ENCODE assay signal across 19 cellular contexts in the genomic region with DNA sequence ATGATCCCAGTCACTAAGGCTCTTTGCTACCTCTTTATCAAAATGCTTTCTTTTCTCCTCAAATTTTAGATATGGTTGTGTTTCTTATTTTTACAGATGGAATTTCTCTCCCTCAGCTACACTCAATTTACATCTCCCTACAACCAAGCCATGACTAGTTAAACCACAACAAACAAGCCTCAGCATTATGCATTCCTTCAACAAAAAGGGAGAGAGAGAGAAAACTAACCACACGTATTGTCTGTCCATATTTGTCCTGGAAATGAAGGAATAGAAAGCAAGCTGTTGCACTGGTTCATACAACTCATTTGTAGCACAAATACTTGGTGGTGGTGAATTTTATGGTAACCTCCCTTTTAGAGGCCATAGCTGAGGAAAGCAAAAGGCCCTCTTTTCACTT.
DNase-seq lines count a peak whose midpoint lies in the region; FAIRE-seq and TF ChIP-seq lines count a peak whose summit lies in the region.
"Had no signal": no experiment of that assay in that cellular context is flagged by ENCODE, and none has a peak within 500 bp of the region (broad histone marks: within the 10 kb centered on the region; RNA-seq: fewer than 3 reads in every experiment).

No MANE protein-coding gene starts in this region.

- no peaks in the 10 kb centered on the region for H3K4me1 Mint-ChIP-seq in activated CD4-positive, alpha-beta T cell treated with anti-CD3 and anti-CD28 coated beads, Interleukin-2, amount 10 ng/mL, durations not matched to agents 24 days and 14 days
- H3K4me1 Mint-ChIP-seq: activated naive CD8-positive, alpha-beta T cell treated with anti-CD3 and anti-CD28 coated beads, Interleukin-2, amount 50 U/mL, for 24 hours; activated T-helper 17 cell treated with anti-CD3 and anti-CD28 coated beads, Interleukin-2, amount 50 U/mL, for 72 hours; CD8-positive, alpha-beta memory T cell; neural progenitor cell had no signal

- no peaks in the 10 kb centered on the region for H3K9me3 Mint-ChIP-seq in activated CD4-positive, alpha-beta T cell treated with anti-CD3 and anti-CD28 coated beads, Interleukin-2, amount 10 ng/mL, durations not matched to agents 24 days and 14 days
- H3K9me3 Mint-ChIP-seq: activated naive CD8-positive, alpha-beta T cell treated with anti-CD3 and anti-CD28 coated beads, Interleukin-2, amount 50 U/mL, for 24 hours; activated T-helper 17 cell treated with anti-CD3 and anti-CD28 coated beads, Interleukin-2, amount 50 U/mL, for 72 hours; CD8-positive, alpha-beta memory T cell; neural progenitor cell had no signal

- H3K4me3 ChIP-seq in bronchial epithelial cell (ENCODE audit: low read depth, low read length) = no peak overlapping the region
- H3K4me3 ChIP-seq: neural progenitor cell had no signal

- H3K36me3 ChIP-seq in bronchial epithelial cell (ENCODE audit: control insufficient read depth, insufficient read depth, low read length) = no peaks in the 10 kb centered on the region
- H3K36me3 ChIP-seq: neural progenitor cell had no signal

- intact Hi-C loops in activated CD4-positive, alpha-beta T cell treated with anti-CD3 and anti-CD28 coated beads, Interleukin-2, amount 10 ng/mL, durations not matched to agents 24 days and 14 days (cut with micrococcal nuclease) = no loop called here

- no peaks in the 10 kb centered on the region for H3K27me3 ChIP-seq in bronchial epithelial cell (ENCODE audit: control insufficient read depth, insufficient read depth, low read length)
- H3K27me3 ChIP-seq: neural progenitor cell had no signal

- TF ChIP-seq CTCF in bronchial epithelial cell (IDR thresholded peaks at IDR 0.05; ENCODE audit: insufficient read depth, low read length, severe bottlenecking) = no peak

- H3K27ac Mint-ChIP-seq in activated CD4-positive, alpha-beta T cell treated with anti-CD3 and anti-CD28 coated beads, Interleukin-2, amount 10 ng/mL, durations not matched to agents 24 days and 14 days = no peak overlapping the region
- H3K27ac Mint-ChIP-seq: activated naive CD8-positive, alpha-beta T cell treated with anti-CD3 and anti-CD28 coated beads, Interleukin-2, amount 50 U/mL, for 24 hours; activated T-helper 17 cell treated with anti-CD3 and anti-CD28 coated beads, Interleukin-2, amount 50 U/mL, for 72 hours; CD8-positive, alpha-beta memory T cell; neural progenitor cell had no signal

- peaks cover 2% of the 10 kb centered on the region for H3K27me3 Mint-ChIP-seq in activated CD4-positive, alpha-beta T cell treated with anti-CD3 and anti-CD28 coated beads, Interleukin-2, amount 10 ng/mL, durations not matched to agents 24 days and 14 days
- H3K27me3 Mint-ChIP-seq: activated naive CD8-positive, alpha-beta T cell treated with anti-CD3 and anti-CD28 coated beads, Interleukin-2, amount 50 U/mL, for 24 hours had no signal

- DNase-seq in AG08396 (ENCODE audit: low spot score) (peak; percentile 10), HT1080 (ENCODE audit: low read depth) (peak; percentile 42), bronchial epithelial cell (ENCODE audit: low read depth) (peak; percentile 80), kidney tubule cell (ENCODE audit: low spot score) (peak; percentile 39), NCI-H226 (no peak), NCI-H748 treated with DMSO at 0.1 percent for 48 hours (lab: John Stamatoyannopoulos, UW) (no peak), ecto neural progenitor cell (ENCODE audit: low spot score) (no peak)
- no peak for DNase-seq in activated CD4-positive, alpha-beta T cell treated with anti-CD3 and anti-CD28 coated beads, Interleukin-2, amount 10 ng/mL, durations not matched to agents 24 days and 14 days
- DNase-seq: activated CD4-positive, alpha-beta T cell treated with anti-CD3 and anti-CD28 coated beads for 48 hours; activated naive CD8-positive, alpha-beta T cell treated with anti-CD3 and anti-CD28 coated beads, Interleukin-2, amount 50 U/mL, for 24 hours; CD8-positive, alpha-beta memory T cell; DMS79; foreskin melanocyte; NCI-H1105; NCI-H2081; NCI-H510A had no signal

- no peak for FAIRE-seq in bronchial epithelial cell (lab: Jason Lieb, UNC)
- FAIRE-seq: urothelium cell line had no signal

- no peaks in the 10 kb centered on the region for H3K36me3 Mint-ChIP-seq in activated CD4-positive, alpha-beta T cell treated with anti-CD3 and anti-CD28 coated beads, Interleukin-2, amount 10 ng/mL, durations not matched to agents 24 days and 14 days (ENCODE audit: low read depth)
- H3K36me3 Mint-ChIP-seq: CD8-positive, alpha-beta memory T cell; neural progenitor cell had no signal

- no peak overlapping the region for H3K4me3 Mint-ChIP-seq in activated CD4-positive, alpha-beta T cell treated with anti-CD3 and anti-CD28 coated beads, Interleukin-2, amount 10 ng/mL, durations not matched to agents 24 days and 14 days
- H3K4me3 Mint-ChIP-seq: activated naive CD8-positive, alpha-beta T cell treated with anti-CD3 and anti-CD28 coated beads, Interleukin-2, amount 50 U/mL, for 24 hours; activated T-helper 17 cell treated with anti-CD3 and anti-CD28 coated beads, Interleukin-2, amount 50 U/mL, for 72 hours; CD8-positive, alpha-beta memory T cell; neural progenitor cell had no signal

Comparison
In these comparisons a context has a peak if more than half of its experiments do, and no peak if none do; other contexts are left out.
1. DNase-seq: peak in AG08396 (single experiment), HT1080 (single experiment), bronchial epithelial cell (single experiment) and kidney tubule cell (single experiment); none in NCI-H226 (single experiment), activated CD4-positive, alpha-beta T cell treated with anti-CD3 and anti-CD28 coated beads, Interleukin-2, amount 10 ng/mL, durations not matched to agents 24 days and 14 days (single experiment), NCI-H748 treated with DMSO at 0.1 percent for 48 hours (single experiment) and ecto neural progenitor cell (single experiment).